Comparison of ENCODE assay signal across 2 cellular contexts in the genomic region with DNA sequence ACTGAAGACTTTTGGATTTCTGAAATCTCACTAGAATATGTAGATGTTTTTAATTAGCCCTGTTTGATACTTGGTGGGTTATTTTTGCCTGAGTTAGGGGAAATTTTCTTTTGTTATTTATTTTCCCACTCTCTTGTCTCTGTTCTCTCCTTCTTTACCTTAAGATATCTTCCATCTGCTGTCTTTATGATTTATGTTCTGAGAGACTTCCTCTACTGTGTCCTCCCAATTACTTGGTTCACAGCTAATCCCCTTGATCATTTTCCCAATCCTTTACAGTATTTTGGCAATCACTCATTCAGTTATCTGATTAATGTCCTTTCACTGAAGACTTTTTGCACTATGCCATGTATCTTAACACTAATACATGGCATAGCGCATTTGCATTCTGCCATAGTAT.
TF ChIP-seq lines count a peak whose summit lies in the region.

No MANE protein-coding gene starts in this region.

TF ChIP-seq in HepG2, 621 proteins besides CTCF, POLR2A, EP300 and RAD21:
- TF ChIP-seq MED8 (CRISPR knock-in tag; IDR thresholded peaks at IDR 0.05; ENCODE audit: insufficient replicate concordance) = no peak
- TF ChIP-seq ELF1 (CRISPR knock-in tag; IDR thresholded peaks at IDR 0.05) = no peak
- TF ChIP-seq HINFP (CRISPR knock-in tag; IDR thresholded peaks at IDR 0.05; ENCODE audit: low read depth) = no peak
- TF ChIP-seq ZNF501 (CRISPR knock-in tag; IDR thresholded peaks at IDR 0.05) = no peak
- TF ChIP-seq ADNP (CRISPR knock-in tag; IDR thresholded peaks at IDR 0.05) = no peak
- no peak for TF ChIP-seq SIN3A (IDR thresholded peaks at IDR 0.05; ENCODE audit: borderline replicate concordance, low read depth, low read length)
- no peak for TF ChIP-seq HOXA3 (CRISPR knock-in tag; IDR thresholded peaks at IDR 0.05)
- no peak for TF ChIP-seq TCF7L2 (IDR thresholded peaks at IDR 0.05; ENCODE audit: low read depth, low read length)

TF ChIP-seq in SK-N-SH, 30 proteins besides CTCF, POLR2A, EP300 and RAD21:
- TF ChIP-seq, protein P1, sequence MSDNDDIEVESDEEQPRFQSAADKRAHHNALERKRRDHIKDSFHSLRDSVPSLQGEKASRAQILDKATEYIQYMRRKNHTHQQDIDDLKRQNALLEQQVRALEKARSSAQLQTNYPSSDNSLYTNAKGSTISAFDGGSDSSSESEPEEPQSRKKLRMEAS (IDR thresholded peaks at IDR 0.05; ENCODE audit: low read depth) = no peak
- TF ChIP-seq YY1 (IDR thresholded peaks at IDR 0.05; ENCODE audit: low read depth) (no peak), USF1 (IDR thresholded peaks at IDR 0.05; ENCODE audit: borderline replicate concordance, low read depth) (no peak), POLR2AphosphoS5 (IDR thresholded peaks at IDR 0.05; ENCODE audit: low read depth, low read length) (no peak), JUND (IDR thresholded peaks at IDR 0.05) (no peak), RCOR1 (IDR thresholded peaks at IDR 0.05; ENCODE audit: low read length) (no peak), MXI1 (IDR thresholded peaks at IDR 0.05; ENCODE audit: low read depth, low read length) (no peak), EZH2phosphoT487 (IDR thresholded peaks at IDR 0.05; ENCODE audit: borderline replicate concordance, low read depth) (no peak), GABPA (IDR thresholded peaks at IDR 0.05; ENCODE audit: low read depth) (no peak), NRF1 (IDR thresholded peaks at IDR 0.05; ENCODE audit: low read depth, low read length) (no peak), RXRA (IDR thresholded peaks at IDR 0.05; ENCODE audit: borderline replicate concordance, low read depth) (no peak), SMC3 (IDR thresholded peaks at IDR 0.05; ENCODE audit: low read depth, low read length) (no peak), CHD2 (IDR thresholded peaks at IDR 0.05; ENCODE audit: low read length, partially characterized antibody) (no peak), RFX5 (IDR thresholded peaks at IDR 0.05; ENCODE audit: low read length) (no peak), FOXM1 (IDR thresholded peaks at IDR 0.05; ENCODE audit: low read depth) (no peak), USF2 (IDR thresholded peaks at IDR 0.05; ENCODE audit: borderline replicate concordance, low read depth, low read length) (no peak), FOXJ3 (CRISPR knock-in tag; IDR thresholded peaks at IDR 0.05) (no peak), ZBTB33 (IDR thresholded peaks at IDR 0.05; ENCODE audit: borderline replicate concordance, low read depth) (no peak)
- TF ChIP-seq, protein P2, sequence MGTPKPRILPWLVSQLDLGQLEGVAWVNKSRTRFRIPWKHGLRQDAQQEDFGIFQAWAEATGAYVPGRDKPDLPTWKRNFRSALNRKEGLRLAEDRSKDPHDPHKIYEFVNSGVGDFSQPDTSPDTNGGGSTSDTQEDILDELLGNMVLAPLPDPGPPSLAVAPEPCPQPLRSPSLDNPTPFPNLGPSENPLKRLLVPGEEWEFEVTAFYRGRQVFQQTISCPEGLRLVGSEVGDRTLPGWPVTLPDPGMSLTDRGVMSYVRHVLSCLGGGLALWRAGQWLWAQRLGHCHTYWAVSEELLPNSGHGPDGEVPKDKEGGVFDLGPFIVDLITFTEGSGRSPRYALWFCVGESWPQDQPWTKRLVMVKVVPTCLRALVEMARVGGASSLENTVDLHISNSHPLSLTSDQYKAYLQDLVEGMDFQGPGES (IDR thresholded peaks at IDR 0.05; ENCODE audit: low read depth, low read length) = no peak
- TF ChIP-seq, protein P3, sequence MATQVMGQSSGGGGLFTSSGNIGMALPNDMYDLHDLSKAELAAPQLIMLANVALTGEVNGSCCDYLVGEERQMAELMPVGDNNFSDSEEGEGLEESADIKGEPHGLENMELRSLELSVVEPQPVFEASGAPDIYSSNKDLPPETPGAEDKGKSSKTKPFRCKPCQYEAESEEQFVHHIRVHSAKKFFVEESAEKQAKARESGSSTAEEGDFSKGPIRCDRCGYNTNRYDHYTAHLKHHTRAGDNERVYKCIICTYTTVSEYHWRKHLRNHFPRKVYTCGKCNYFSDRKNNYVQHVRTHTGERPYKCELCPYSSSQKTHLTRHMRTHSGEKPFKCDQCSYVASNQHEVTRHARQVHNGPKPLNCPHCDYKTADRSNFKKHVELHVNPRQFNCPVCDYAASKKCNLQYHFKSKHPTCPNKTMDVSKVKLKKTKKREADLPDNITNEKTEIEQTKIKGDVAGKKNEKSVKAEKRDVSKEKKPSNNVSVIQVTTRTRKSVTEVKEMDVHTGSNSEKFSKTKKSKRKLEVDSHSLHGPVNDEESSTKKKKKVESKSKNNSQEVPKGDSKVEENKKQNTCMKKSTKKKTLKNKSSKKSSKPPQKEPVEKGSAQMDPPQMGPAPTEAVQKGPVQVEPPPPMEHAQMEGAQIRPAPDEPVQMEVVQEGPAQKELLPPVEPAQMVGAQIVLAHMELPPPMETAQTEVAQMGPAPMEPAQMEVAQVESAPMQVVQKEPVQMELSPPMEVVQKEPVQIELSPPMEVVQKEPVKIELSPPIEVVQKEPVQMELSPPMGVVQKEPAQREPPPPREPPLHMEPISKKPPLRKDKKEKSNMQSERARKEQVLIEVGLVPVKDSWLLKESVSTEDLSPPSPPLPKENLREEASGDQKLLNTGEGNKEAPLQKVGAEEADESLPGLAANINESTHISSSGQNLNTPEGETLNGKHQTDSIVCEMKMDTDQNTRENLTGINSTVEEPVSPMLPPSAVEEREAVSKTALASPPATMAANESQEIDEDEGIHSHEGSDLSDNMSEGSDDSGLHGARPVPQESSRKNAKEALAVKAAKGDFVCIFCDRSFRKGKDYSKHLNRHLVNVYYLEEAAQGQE (IDR thresholded peaks at IDR 0.05; ENCODE audit: low read depth, low read length) = no peak
